In the genomic region with DNA sequence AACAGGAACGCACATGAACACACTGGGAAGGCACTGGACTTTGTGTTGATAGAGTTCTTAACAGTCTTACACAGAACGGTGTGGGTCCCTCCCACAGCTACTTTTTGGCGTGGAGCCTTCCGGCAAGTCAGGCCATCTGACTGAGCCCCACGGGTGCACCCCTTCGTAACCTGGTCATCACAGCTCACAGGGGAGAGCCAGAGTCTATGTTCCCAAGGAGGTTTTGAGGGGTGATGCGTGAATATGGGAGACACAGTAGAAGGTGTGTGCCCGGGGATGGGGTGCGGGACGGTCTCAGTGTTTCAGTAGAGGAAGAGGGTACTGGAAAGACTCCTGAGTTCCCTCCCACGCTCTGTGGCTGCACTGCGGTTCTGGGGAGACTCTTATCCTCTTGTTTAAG, we compare ENCODE assay signal across 25 cellular contexts.
DNase-seq lines count a peak whose midpoint lies in the region; ATAC-seq and TF ChIP-seq lines count a peak whose summit lies in the region.
"Had no signal": no experiment of that assay in that cellular context is flagged by ENCODE, and none has a peak within 500 bp of the region (broad histone marks: within the 10 kb centered on the region; RNA-seq: fewer than 3 reads in every experiment).

No MANE protein-coding gene starts in this region.

- H3K27ac ChIP-seq in CD4-positive, alpha-beta T cell (ENCODE audit: low read depth, low read length): no peak overlapping the region
- H3K27ac ChIP-seq in neuronal stem cell (replicated peaks; ENCODE audit: low read length): no peak overlapping the region
- H3K27ac ChIP-seq: C4-2B, PC-9, SK-N-MC had no signal

- no peak overlapping the region for H2BK15ac ChIP-seq in neuronal stem cell (ENCODE audit: low read length)

- no peak overlapping the region for H2AK5ac ChIP-seq in neuronal stem cell (ENCODE audit: low read depth, low read length)

- DNase-seq in activated T-cell treated with anti-CD3 and anti-CD28 coated beads, Interleukin-2, amount 50 U/mL, for 72 hours: no peak
- no peak for DNase-seq in activated T-cell treated with anti-CD3 and anti-CD28 coated beads, Interleukin-2, amount 50 U/mL, for 48 hours
- DNase-seq in CD4-positive, alpha-beta T cell: no peak
- DNase-seq in islet precursor cell (peak; percentile 38), neuronal stem cell (ENCODE audit: low spot score) (no peak), NCI-H2029 (lab: John Stamatoyannopoulos, UW) (no peak), NCI-H1417 treated with DMSO at 0.1 percent for 48 hours (lab: John Stamatoyannopoulos, UW) (no peak)
- no peak for DNase-seq in stimulated activated naive CD8-positive, alpha-beta T cell treated with anti-CD3 and anti-CD28 coated beads, Interleukin-15, amount 100 ng/mL, for 72 hours
- DNase-seq: AML-193; Calu3; DMS79 treated with DMSO at 0.1 percent for 48 hours; GOT3; HFFc6; NCI-H1092 treated with DMSO at 0.1 percent for 48 hours; NCI-H1436 treated with DMSO at 0.1 percent for 48 hours; NCI-H187 treated with DMSO at 0.1 percent for 48 hours; NCI-H446 treated with DMSO at 0.1 percent for 48 hours; NCI-H526; NCI-H82; NK-92 treated with Interleukin-12 subunit alpha and Interleukin-12 subunit beta, amount 100 ng/mL, for 24 hours; PC-9; SHP77 treated with DMSO at 0.1 percent for 48 hours had no signal

- no peak overlapping the region for H2BK120ac ChIP-seq in neuronal stem cell (ENCODE audit: low read depth, low read length)

- WGBS in neuronal stem cell (ENCODE audit: extremely low coverage in 2 of 2, insufficient read length in 2 of 2, insufficient replicate concordance in 1 of 2), 2 donors: no CpG with 5 or more reads among the region's 12 CpGs

- H2BK5ac ChIP-seq in neuronal stem cell (ENCODE audit: low read length): no peak overlapping the region

- no peak overlapping the region for H2AFZ ChIP-seq in neuronal stem cell (ENCODE audit: low read length)
- H2AFZ ChIP-seq: PC-9 had no signal

- peaks cover 11% of the 10 kb centered on the region for H3K27me3 Mint-ChIP-seq in activated T-cell treated with anti-CD3 and anti-CD28 coated beads, Interleukin-2, amount 50 U/mL, for 72 hours (ENCODE audit: low read depth)
- peaks cover 3% of the 10 kb centered on the region for H3K27me3 Mint-ChIP-seq in CD4-positive, alpha-beta T cell
- H3K27me3 Mint-ChIP-seq in stimulated activated naive CD8-positive, alpha-beta T cell treated with anti-CD3 and anti-CD28 coated beads, Interleukin-15, amount 100 ng/mL, for 72 hours: peaks cover 29% of the 10 kb centered on the region

- H3K36me3 Mint-ChIP-seq in activated T-cell treated with anti-CD3 and anti-CD28 coated beads, Interleukin-2, amount 50 U/mL, for 72 hours (ENCODE audit: insufficient read depth in 2 of 2): no peaks in the 10 kb centered on the region
- no peaks in the 10 kb centered on the region for H3K36me3 Mint-ChIP-seq in CD4-positive, alpha-beta T cell (ENCODE audit: low read depth)

- no peaks in the 10 kb centered on the region for H3K27me3 ChIP-seq in CD4-positive, alpha-beta T cell (ENCODE audit: control insufficient read depth, insufficient read depth, low read length)
- no peaks in the 10 kb centered on the region for H3K27me3 ChIP-seq in neuronal stem cell (ENCODE audit: control insufficient read depth in 3 of 3, insufficient read depth in 3 of 3, low read depth in 1 of 3, low read length in 3 of 3)

- H3K14ac ChIP-seq in neuronal stem cell (ENCODE audit: low read length): peak overlapping the region; percentile 14

- no peaks in the 10 kb centered on the region for H3K9me3 ChIP-seq in CD4-positive, alpha-beta T cell (ENCODE audit: control insufficient read depth, low read length)
- H3K9me3 ChIP-seq in neuronal stem cell (replicated peaks in 1 of 2; ENCODE audit: control insufficient read depth in 2 of 2, insufficient read depth in 1 of 2, low read depth in 1 of 2, low read length in 2 of 2): peaks cover 0 to 30% of the 10 kb centered on the region in 2 donors
- H3K9me3 ChIP-seq: HAP-1 had no signal

- no peak overlapping the region for H3K18ac ChIP-seq in neuronal stem cell (ENCODE audit: low read length)

- H3K36me3 ChIP-seq in neuronal stem cell (replicated peaks in 1 of 2; ENCODE audit: control insufficient read depth in 2 of 2, insufficient read depth in 2 of 2, low read length in 2 of 2): peaks cover 31 to 98% of the 10 kb centered on the region in 2 donors
- H3K36me3 ChIP-seq: HAP-1 had no signal

- CTCF ChIA-PET in CD4-positive, alpha-beta T cell (lab: Charles Lee): no interaction called here

- intact Hi-C loops in CD4-positive, alpha-beta T cell (cut with DNase I, micrococcal nuclease): loop anchor here (5.0 to 10.0 kb wide), 3 partner anchors 59 to 134 kb away; no protein-coding TSS in a partner anchor

- H4K91ac ChIP-seq in neuronal stem cell (ENCODE audit: low read depth, low read length, poor library complexity): no peak overlapping the region

- H3K23ac ChIP-seq in neuronal stem cell (ENCODE audit: low read depth, low read length, poor library complexity): no peak overlapping the region

- H3K4me2 ChIP-seq in neuronal stem cell (ENCODE audit: insufficient read depth, low read length, poor library complexity, severe bottlenecking): no peak overlapping the region
- H3K4me2 ChIP-seq: PC-9 had no signal

- POLR2A ChIA-PET in CD4-positive, alpha-beta T cell (lab: Charles Lee): interaction anchor here (1.8 to 3.4 kb wide), 2 partner anchors 15 to 157 kb away, joined by 7 to 38 read pairs; no protein-coding TSS in a partner anchor

- no peak overlapping the region for H4K8ac ChIP-seq in neuronal stem cell (ENCODE audit: low read depth, low read length)

- H3K4me3 Mint-ChIP-seq in activated T-cell treated with anti-CD3 and anti-CD28 coated beads, Interleukin-2, amount 50 U/mL, for 72 hours: no peak overlapping the region
- H3K4me3 Mint-ChIP-seq in CD4-positive, alpha-beta T cell: peak overlapping the region; percentile 31
- H3K4me3 Mint-ChIP-seq in stimulated activated naive CD8-positive, alpha-beta T cell treated with anti-CD3 and anti-CD28 coated beads, Interleukin-15, amount 100 ng/mL, for 72 hours: no peak overlapping the region
- H3K4me3 Mint-ChIP-seq: HFFc6 had no signal

- H3K4ac ChIP-seq in neuronal stem cell (ENCODE audit: low read length): no peak overlapping the region

- H3K4me3 ChIP-seq in neuronal stem cell (ENCODE audit: low read length in 2 of 2): no peak overlapping the region
- H3K4me3 ChIP-seq: HAP-1, PC-9, SK-N-MC had no signal

- H3K9ac ChIP-seq in neuronal stem cell (ENCODE audit: low read depth, low read length, poor library complexity): no peak overlapping the region

- ATAC-seq in activated T-cell treated with anti-CD3 and anti-CD28 coated beads, Interleukin-2, amount 50 U/mL, for 72 hours (replicated peaks in 1 of 2): no peak
- no peak for ATAC-seq in CD4-positive, alpha-beta T cell (ENCODE audit: poor library complexity)
- no peak for ATAC-seq in stimulated activated naive CD8-positive, alpha-beta T cell treated with anti-CD3 and anti-CD28 coated beads, Interleukin-15, amount 100 ng/mL, for 72 hours

- no peak for TF ChIP-seq CTCF in CD4-positive, alpha-beta T cell (IDR thresholded peaks at IDR 0.05)

- no peaks in the 10 kb centered on the region for H3K79me1 ChIP-seq in neuronal stem cell (ENCODE audit: low read depth, low read length)

- H3K4me1 ChIP-seq in neuronal stem cell (ENCODE audit: control insufficient read depth in 2 of 2, insufficient read depth in 1 of 2, low read depth in 1 of 2, low read length in 2 of 2): peaks cover 0 to 2% of the 10 kb centered on the region in 2 donors
- H3K4me1 ChIP-seq: HAP-1 had no signal

- peaks cover 52% of the 10 kb centered on the region for H3K4me1 Mint-ChIP-seq in activated T-cell treated with anti-CD3 and anti-CD28 coated beads, Interleukin-2, amount 50 U/mL, for 72 hours (ENCODE audit: low read depth)
- H3K4me1 Mint-ChIP-seq in CD4-positive, alpha-beta T cell (ENCODE audit: low read depth): peaks cover 61% of the 10 kb centered on the region
- H3K4me1 Mint-ChIP-seq in stimulated activated naive CD8-positive, alpha-beta T cell treated with anti-CD3 and anti-CD28 coated beads, Interleukin-15, amount 100 ng/mL, for 72 hours: peaks cover 42% of the 10 kb centered on the region

- peak overlapping the region; percentile 69 for H3K27ac Mint-ChIP-seq in activated T-cell treated with anti-CD3 and anti-CD28 coated beads, Interleukin-2, amount 50 U/mL, for 72 hours
- peak overlapping the region; percentile 54 for H3K27ac Mint-ChIP-seq in CD4-positive, alpha-beta T cell
- no peak overlapping the region for H3K27ac Mint-ChIP-seq in stimulated activated naive CD8-positive, alpha-beta T cell treated with anti-CD3 and anti-CD28 coated beads, Interleukin-15, amount 100 ng/mL, for 72 hours
- H3K27ac Mint-ChIP-seq: HFFc6 had no signal

- H3K9me3 Mint-ChIP-seq in activated T-cell treated with anti-CD3 and anti-CD28 coated beads, Interleukin-2, amount 50 U/mL, for 72 hours: no peaks in the 10 kb centered on the region
- no peaks in the 10 kb centered on the region for H3K9me3 Mint-ChIP-seq in CD4-positive, alpha-beta T cell
- H3K9me3 Mint-ChIP-seq in stimulated activated naive CD8-positive, alpha-beta T cell treated with anti-CD3 and anti-CD28 coated beads, Interleukin-15, amount 100 ng/mL, for 72 hours: no peaks in the 10 kb centered on the region

- H2BK12ac ChIP-seq in neuronal stem cell (ENCODE audit: low read length): no peak overlapping the region

Comparison
In these comparisons a context has a peak if more than half of its experiments do, and no peak if none do; other contexts are left out.
1. H3K27ac Mint-ChIP-seq: peak in activated T-cell treated with anti-CD3 and anti-CD28 coated beads, Interleukin-2, amount 50 U/mL, for 72 hours (single experiment) and CD4-positive, alpha-beta T cell (single experiment); none in stimulated activated naive CD8-positive, alpha-beta T cell treated with anti-CD3 and anti-CD28 coated beads, Interleukin-15, amount 100 ng/mL, for 72 hours (0 of 2).